ENCODE assay signal across 8 cellular contexts in genomic region chrX:24148535-24149345, GRCh38. TPM values are rescaled to one million over a fixed set of nuclear protein-coding genes. Genes with fewer than 3 reads are reported as not detected.
DNase-seq lines count a peak whose midpoint lies in the region; ATAC-seq and TF ChIP-seq lines count a peak whose summit lies in the region.

No MANE protein-coding gene starts in this region.

- TF ChIP-seq POLR2A in breast epithelium (IDR thresholded peaks at IDR 0.05) (no peak), lower leg skin (IDR thresholded peaks at IDR 0.05) (no peak)

- peak overlapping the region; percentile 75 for H3K4me3 ChIP-seq in AG04449 (ENCODE audit: low read depth, low read length)
- H3K4me3 ChIP-seq in NT2/D1 (ENCODE audit: insufficient read length, low read depth), result peak overlapping the region; percentile 54
- H3K4me3 ChIP-seq in breast epithelium, result peak overlapping the region; percentile 57 to 83 (median 71)
- peak overlapping the region; percentile 45 for H3K4me3 ChIP-seq in lower leg skin (ENCODE audit: low read depth, poor library complexity, severe bottlenecking)

- H3K4me1 ChIP-seq in NT2/D1 (ENCODE audit: insufficient read depth, insufficient read length) (no peaks in the 10 kb centered on the region), breast epithelium (peaks cover 3 to 15% of the 10 kb centered on the region in 2 donors)

- peaks cover 20% of the 10 kb centered on the region for H3K36me3 ChIP-seq in NT2/D1 (ENCODE audit: insufficient read depth, insufficient read length, low read length)
- H3K36me3 ChIP-seq in breast epithelium, result no peaks in the 10 kb centered on the region

- H3K9me3 ChIP-seq in NT2/D1 (ENCODE audit: insufficient read depth, low read length) (no peaks in the 10 kb centered on the region), breast epithelium (no peaks in the 10 kb centered on the region)

- peak overlapping the region; percentile 99 to 100 for H3K27ac ChIP-seq in breast epithelium
- peak overlapping the region; percentile 89 for H3K27ac ChIP-seq in temporal lobe (ENCODE audit: low read depth, low read length)

- TF ChIP-seq CTCF in AG04449 (IDR thresholded peaks at IDR 0.05; ENCODE audit: insufficient read depth, low read length, missing control alignments) (no peak), breast epithelium (IDR thresholded peaks at IDR 0.05) (no peak), lower leg skin (IDR thresholded peaks at IDR 0.05) (no peak)

- H3K27me3 ChIP-seq in NT2/D1 (ENCODE audit: insufficient read depth, insufficient read length) (no peaks in the 10 kb centered on the region), breast epithelium (no peaks in the 10 kb centered on the region)

- WGBS in lower leg skin, 2 donors, result 1% methylated on average over 14 to 33 of the region's 33 CpGs

- CTCF ChIA-PET in AG04449 (lab: Yijun Ruan, JAX), result no interaction called here

- POLR2A ChIA-PET in AG04449 (lab: Yijun Ruan, JAX), result no interaction called here

- intact Hi-C loops in breast epithelium (cut with DNase I; ENCODE audit: low total_unique reads) (no loop called here), lower leg skin (cut with DNase I; ENCODE audit: low total_unique reads) (no loop called here)

- DNase-seq in AG04449 (ENCODE audit: low read depth, low spot score), result no peak
- no peak for DNase-seq in NT2/D1 (ENCODE audit: low read depth, low spot score)
- peak in 1 of 2 donors; percentile 17 for DNase-seq in breast epithelium (ENCODE audit: low spot score in 2 of 2)
- DNase-seq in lower leg skin (ENCODE audit: low spot score in 2 of 2), result peak in 1 of 2 donors; percentile 87
- DNase-seq in DMS153 (lab: John Stamatoyannopoulos, UW), result no peak

- ATAC-seq in GM18907 (IDR thresholded peaks at IDR 0.05; ENCODE audit: unreplicated experiment) (peak; percentile 10), GM21515 (IDR thresholded peaks at IDR 0.05; ENCODE audit: unreplicated experiment) (no peak)

- H3K9ac ChIP-seq in NT2/D1 (ENCODE audit: insufficient read length, low read depth), result peak overlapping the region; percentile 92

RNA-seq across cellular contexts. Expression of gene ZFX, which starts 0.8 kb away (rescaled TPM):
- 10 to 100 TPM; 46.9 to 88.4 (median 67.5) TPM for total RNA-seq in breast epithelium
- total RNA-seq in lower leg skin, result 10 to 100 TPM; 29.0 to 63.4 (median 37.8) TPM
- total RNA-seq in temporal lobe, result 41.8 TPM
